Comparison of ENCODE assay signal across 10 cellular contexts in genomic region chr7:129363-130221, GRCh38.
DNase-seq lines count a peak whose midpoint lies in the region; ATAC-seq, FAIRE-seq and TF ChIP-seq lines count a peak whose summit lies in the region.
"Had no signal": no experiment of that assay in that cellular context is flagged by ENCODE, and none has a peak within 500 bp of the region (broad histone marks: within the 10 kb centered on the region; RNA-seq: fewer than 3 reads in every experiment).

No MANE protein-coding gene starts in this region.

- H3K9me3 ChIP-seq in kidney (ENCODE audit: control insufficient read depth in 1 of 2, low read length in 2 of 2), result no peaks in the 10 kb centered on the region
- H3K9me3 ChIP-seq: upper lobe of left lung had no signal

- no peak overlapping the region for H3K4me3 ChIP-seq in kidney (ENCODE audit: low read length in 2 of 2)

- no peak overlapping the region for H3K9ac ChIP-seq in kidney (ENCODE audit: low read length in 2 of 2)

- ATAC-seq in GM21526 (IDR thresholded peaks at IDR 0.05; ENCODE audit: low FRiP score, unreplicated experiment) (no peak), GM21717 (IDR thresholded peaks at IDR 0.05; ENCODE audit: unreplicated experiment) (no peak), GM21825 (IDR thresholded peaks at IDR 0.05; ENCODE audit: unreplicated experiment) (no peak)

- DNase-seq in LHCN-M2 (ENCODE audit: low read depth) (peak; percentile 49), astrocyte of the hippocampus (ENCODE audit: low read depth, low spot score) (peak; percentile 28), kidney (peak; percentile 76), superior temporal gyrus (ENCODE audit: extremely low spot score) (peak; percentile 85), NCI-H1048 (lab: John Stamatoyannopoulos, UW) (no peak)
- DNase-seq: activated CD4-positive, alpha-beta T cell treated with anti-CD3 and anti-CD28 coated beads, Interleukin-2, amount 10 ng/mL, durations not matched to agents 24 days and 14 days had no signal

- no peak overlapping the region for H3K27ac ChIP-seq in kidney (ENCODE audit: low read depth in 2 of 2, low read length in 2 of 2)

- no peaks in the 10 kb centered on the region for H3K36me3 ChIP-seq in kidney (ENCODE audit: control insufficient read depth in 1 of 2, insufficient read depth in 2 of 2, low read length in 2 of 2)
- H3K36me3 ChIP-seq: upper lobe of left lung had no signal

- FAIRE-seq in kidney (lab: Jason Lieb, UNC), result no peak

- intact Hi-C loops in kidney (cut with DNase I), result no loop called here

- no peaks in the 10 kb centered on the region for H3K4me1 ChIP-seq in kidney (ENCODE audit: control insufficient read depth in 1 of 2, insufficient read depth in 1 of 2, low read depth in 1 of 2, low read length in 2 of 2)

- no peak for TF ChIP-seq CTCF in kidney (IDR thresholded peaks at IDR 0.05; ENCODE audit: borderline replicate concordance, extremely low read depth, insufficient read depth)
